8 cellular contexts compared by ENCODE assay signal in genomic region chr6:52994031-52994788, GRCh38. TPM values are rescaled to one million over a fixed set of nuclear protein-coding genes. Genes with fewer than 3 reads are reported as not detected.
A peak's percentile ranks its signal among the peaks of the same experiment; 100 is the strongest.
DNase-seq lines count a peak whose midpoint lies in the region; ATAC-seq and TF ChIP-seq lines count a peak whose summit lies in the region.

No MANE protein-coding gene starts in this region.

- H2AFZ ChIP-seq in GM23338 (peak overlapping the region; percentile 79; the same call in 1 of the 2 replicates), OCI-LY1 (ENCODE audit: low read length) (peak overlapping the region; percentile 85)

- WGBS in right lobe of liver (ENCODE audit: insufficient coverage, low coverage, low lambda C conversion rate, missing lambda C conversion rate): 25% methylated on average over 20 of the region's 28 CpGs
- WGBS in testis, 2 donors: 4 to 6% methylated on average over 28 of the region's 28 CpGs

- H3F3A ChIP-seq in GM23338 (replicated peaks; ENCODE audit: low read depth): no peaks in the 10 kb centered on the region
- H3F3A ChIP-seq in OCI-LY1 (ENCODE audit: insufficient read depth, low read length): peaks cover 4% of the 10 kb centered on the region; the same call in 1 of the 2 replicates

- H3K27me3 ChIP-seq in CD4-positive, alpha-beta memory T cell (ENCODE audit: insufficient read depth, low read length): no peaks in the 10 kb centered on the region
- H3K27me3 ChIP-seq in GM23338 (ENCODE audit: insufficient read depth) (no peaks in the 10 kb centered on the region), OCI-LY1 (ENCODE audit: insufficient read depth, low read length) (no peaks in the 10 kb centered on the region), colonic mucosa (no peaks in the 10 kb centered on the region), right lobe of liver (no peaks in the 10 kb centered on the region), testis (no peaks in the 10 kb centered on the region)

- DNase-seq in CD4-positive, alpha-beta memory T cell: peak in 1 of 5 donors; percentile 10
- DNase-seq in GM23338 (ENCODE audit: low spot score): peak; percentile 58
- DNase-seq in colonic mucosa: peak; percentile 46
- DNase-seq in right lobe of liver: no peak
- peak; percentile 57 for DNase-seq in testis
- DNase-seq in stimulated activated CD8-positive, alpha-beta memory T cell treated with anti-CD3 and anti-CD28 coated beads, Interleukin-4, amount 100 ng/mL, for 48 hours: no peak

- H3K9ac ChIP-seq in OCI-LY1 (ENCODE audit: low read length): peak overlapping the region; percentile 65
- peak overlapping the region; percentile 79 to 89 for H3K9ac ChIP-seq in colonic mucosa (ENCODE audit: low read depth in 2 of 2, low read length in 2 of 2)

- peaks cover 0 to 12% of the 10 kb centered on the region in 2 donors for H3K36me3 Mint-ChIP-seq in CD4-positive, alpha-beta memory T cell
- peaks cover 7% of the 10 kb centered on the region for H3K36me3 Mint-ChIP-seq in GM23338 (ENCODE audit: low read depth)

- H3K36me3 ChIP-seq in CD4-positive, alpha-beta memory T cell (ENCODE audit: insufficient read depth, low read length): no peaks in the 10 kb centered on the region
- no peaks in the 10 kb centered on the region for H3K36me3 ChIP-seq in GM23338 (ENCODE audit: insufficient read depth)
- H3K36me3 ChIP-seq in OCI-LY1 (ENCODE audit: insufficient read depth, low read length): no peaks in the 10 kb centered on the region
- H3K36me3 ChIP-seq in colonic mucosa: no peaks in the 10 kb centered on the region
- H3K36me3 ChIP-seq in right lobe of liver: no peaks in the 10 kb centered on the region
- H3K36me3 ChIP-seq in testis (ENCODE audit: low read depth, missing control alignments): no peaks in the 10 kb centered on the region

- H3K27ac Mint-ChIP-seq in CD4-positive, alpha-beta memory T cell: peak overlapping the region in 5 of 7 donors; percentile 29 to 100 (median 95)
- peak overlapping the region; percentile 99 for H3K27ac Mint-ChIP-seq in GM23338

- H3K9me3 Mint-ChIP-seq in CD4-positive, alpha-beta memory T cell: peaks cover 0 to 18% (median 3%) of the 10 kb centered on the region in 8 donors
- H3K9me3 Mint-ChIP-seq in GM23338: peaks cover 5% of the 10 kb centered on the region

- no peaks in the 10 kb centered on the region for H3K79me2 ChIP-seq in GM23338 (replicated peaks; ENCODE audit: insufficient read depth)
- H3K79me2 ChIP-seq in OCI-LY1 (ENCODE audit: insufficient read depth, low read length): no peaks in the 10 kb centered on the region

- H3K4me3 ChIP-seq in CD4-positive, alpha-beta memory T cell (ENCODE audit: low read length in 2 of 2): peak overlapping the region; percentile 59 to 99
- H3K4me3 ChIP-seq in GM23338 (peak overlapping the region; percentile 66), OCI-LY1 (ENCODE audit: low read depth, low read length, poor library complexity, severe bottlenecking) (peak overlapping the region; percentile 72), colonic mucosa (peak overlapping the region; percentile 82), right lobe of liver (peak overlapping the region; percentile 55 to 65 (median 64)), testis (peak overlapping the region; percentile 82 to 95)

- TF ChIP-seq POLR2A in right lobe of liver (IDR thresholded peaks at IDR 0.05) (no peak), testis (IDR thresholded peaks at IDR 0.05) (no peak)

- H3K4me3 Mint-ChIP-seq in CD4-positive, alpha-beta memory T cell: peak overlapping the region; percentile 92 to 99 (median 94)
- peak overlapping the region; percentile 93 for H3K4me3 Mint-ChIP-seq in GM23338

- H3K4me1 Mint-ChIP-seq in CD4-positive, alpha-beta memory T cell: peaks cover 9 to 29% (median 20%) of the 10 kb centered on the region in 4 donors
- peaks cover 19% of the 10 kb centered on the region; the same call in 2 of the 3 replicates for H3K4me1 Mint-ChIP-seq in GM23338

- CTCF ChIA-PET in CD4-positive, alpha-beta memory T cell (lab: Charles Lee; ENCODE audit: partially characterized antibody): interaction anchor here (1.4 to 3.8 kb wide), 3 partner anchors 10 to 72 kb away, joined by 3 to 49 read pairs (median 14); partner anchors contain the start of gene FBXO9

- H3K4me1 ChIP-seq in CD4-positive, alpha-beta memory T cell (ENCODE audit: insufficient read depth, low read length): peaks cover 22% of the 10 kb centered on the region
- H3K4me1 ChIP-seq in GM23338 (ENCODE audit: insufficient read depth): 0 out of 2 replicates have a peak, but pooled peaks cover 7% of the 10 kb centered on the region
- peaks cover 21% of the 10 kb centered on the region for H3K4me1 ChIP-seq in OCI-LY1 (ENCODE audit: insufficient read depth, low read length, severe bottlenecking)
- H3K4me1 ChIP-seq in colonic mucosa: peaks cover 8% of the 10 kb centered on the region
- H3K4me1 ChIP-seq in right lobe of liver: peaks cover 0 to 6% (median 2%) of the 10 kb centered on the region in 4 donors
- H3K4me1 ChIP-seq in testis: peaks cover 19% of the 10 kb centered on the region

- POLR2A ChIA-PET in CD4-positive, alpha-beta memory T cell (lab: Charles Lee; ENCODE audit: partially characterized antibody): interaction anchor here (1.5 to 2.7 kb wide), 3 partner anchors 8 to 71 kb away, joined by 7 to 23 read pairs (median 14); partner anchors contain the start of gene FBXO9

- no peaks in the 10 kb centered on the region for H3K9me3 ChIP-seq in CD4-positive, alpha-beta memory T cell (ENCODE audit: control insufficient read depth in 1 of 2, low read length in 2 of 2)
- H3K9me3 ChIP-seq in OCI-LY1 (ENCODE audit: low read length): no peaks in the 10 kb centered on the region
- no peaks in the 10 kb centered on the region for H3K9me3 ChIP-seq in colonic mucosa
- H3K9me3 ChIP-seq in right lobe of liver: no peaks in the 10 kb centered on the region
- H3K9me3 ChIP-seq in testis: no peaks in the 10 kb centered on the region

- ATAC-seq in GM23338 (peak; percentile 6), right lobe of liver (no peak)
- ATAC-seq in activated CD4-positive, CD25-positive, alpha-beta regulatory T cell treated with anti-CD3 and anti-CD28 coated beads, Interleukin-2, amount 50 U/mL, for 24 hours: no peak

- intact Hi-C loops in CD4-positive, alpha-beta memory T cell (cut with micrococcal nuclease): loop anchor here (10.0 kb wide), 3 partner anchors 419 to 661 kb away; partner anchors contain the start of gene TRAM2
- intact Hi-C loops in colonic mucosa (cut with DNase I): no loop called here
- intact Hi-C loops in right lobe of liver (cut with DNase I): loop anchor here in 1 of 2 donors (10.0 kb wide), 1 partner anchor 109 kb away; no protein-coding TSS in a partner anchor
- intact Hi-C loops in testis (cut with DNase I; ENCODE audit: low total_unique reads): no loop called here

- H3K27me3 Mint-ChIP-seq in CD4-positive, alpha-beta memory T cell: peaks cover 9 to 10% of the 10 kb centered on the region in 2 donors
- peaks cover 17% of the 10 kb centered on the region for H3K27me3 Mint-ChIP-seq in GM23338 (ENCODE audit: insufficient read depth, low read depth, poor library complexity)

- TF ChIP-seq CTCF in GM23338 (conservative IDR thresholded peaks at IDR 0.05; ENCODE audit: low read depth in 2 of 2): no peak
- TF ChIP-seq CTCF in OCI-LY1 (IDR thresholded peaks at IDR 0.05; ENCODE audit: low read length): no peak
- TF ChIP-seq CTCF in colonic mucosa (IDR thresholded peaks at IDR 0.05): no peak
- TF ChIP-seq CTCF in right lobe of liver (IDR thresholded peaks at IDR 0.05): no peak
- no peak for TF ChIP-seq CTCF in testis (IDR thresholded peaks at IDR 0.05)

- H3K27ac ChIP-seq in CD4-positive, alpha-beta memory T cell (ENCODE audit: low read depth, low read length): peak overlapping the region; percentile 87
- H3K27ac ChIP-seq in GM23338 (ENCODE audit: low read depth) (peak overlapping the region; percentile 99), OCI-LY1 (ENCODE audit: low read depth, low read length, poor library complexity, severe bottlenecking) (no peak overlapping the region), colonic mucosa (peak overlapping the region; percentile 91), right lobe of liver (peak overlapping the region; percentile 74 to 89 (median 84)), testis (peak overlapping the region; percentile 97 to 98)

- no peaks in the 10 kb centered on the region for H3K9me2 ChIP-seq in GM23338 (ENCODE audit: insufficient read depth)
- H3K9me2 ChIP-seq in OCI-LY1 (ENCODE audit: low read depth, low read length): no peaks in the 10 kb centered on the region

- H3K4me2 ChIP-seq in GM23338: peak overlapping the region; percentile 78
- H3K4me2 ChIP-seq in OCI-LY1 (ENCODE audit: low read length): peak overlapping the region; percentile 86

- H4K20me1 ChIP-seq in GM23338 (replicated peaks; ENCODE audit: insufficient read depth): no peaks in the 10 kb centered on the region
- no peaks in the 10 kb centered on the region for H4K20me1 ChIP-seq in OCI-LY1 (ENCODE audit: insufficient read depth, low read length)

TF ChIP-seq in GM23338, 12 proteins besides CTCF, POLR2A, EP300 and RAD21 (continues in another document):
- no peak for TF ChIP-seq ZNF331 (CRISPR knock-in tag; IDR thresholded peaks at IDR 0.05; ENCODE audit: low read depth)

RNA-seq across cellular contexts. Expression of gene GSTA4, which starts 0.9 kb away (rescaled TPM):
- total RNA-seq in CD4-positive, alpha-beta memory T cell: not detected
- polyA plus RNA-seq in CD4-positive, alpha-beta memory T cell: 1 to 10 TPM in 1 of 2 donors, under 1 TPM in 1; 0.57 to 1.7 TPM
- total RNA-seq in GM23338 (2014; rRNA removed; shearing (Covaris generic)): 19.3 and 19.5 TPM in 2 replicates
- polyA plus RNA-seq in GM23338 (2016; fragmentation: Nextera tagmentation; extraction: Ambion mirVana): 25.0 and 29.9 TPM in 2 replicates
- total RNA-seq in colonic mucosa: 10 to 100 TPM; 13.5 to 17.0 TPM
- total RNA-seq in right lobe of liver: 10 to 100 TPM in 3 of 6 experiments, 1 to 10 TPM in 3; 4.8 to 23.1 (median 9.2) TPM
- total RNA-seq in testis: 10 to 100 TPM; 87.3 to 91.5 TPM
- polyA plus RNA-seq in testis (ENCODE audit: insufficient read depth, low read depth, low replicate concordance): 63.1 TPM

Comparison
In these comparisons a context has a peak if more than half of its experiments do, and no peak if none do; other contexts are left out.
1. DNase-seq: peak in GM23338 (single experiment), colonic mucosa (single experiment) and testis (single experiment); none in right lobe of liver (0 of 3) and stimulated activated CD8-positive, alpha-beta memory T cell treated with anti-CD3 and anti-CD28 coated beads, Interleukin-4, amount 100 ng/mL, for 48 hours (single experiment).
2. RNA of gene GSTA4, which starts 0.9 kb away (total RNA-seq): 87.3 to 91.5 TPM in testis, 19.3 to 19.5 TPM in GM23338, 13.5 to 17.0 TPM in colonic mucosa and 4.8 to 23.1 TPM in right lobe of liver; not detected in CD4-positive, alpha-beta memory T cell; every median in the first group is over 4 times any median in the second.
3. Peak in every context shown above with its lines, with median percentiles within 50 percentile points of each other: H3K4me3 ChIP-seq.